In the genomic region with DNA sequence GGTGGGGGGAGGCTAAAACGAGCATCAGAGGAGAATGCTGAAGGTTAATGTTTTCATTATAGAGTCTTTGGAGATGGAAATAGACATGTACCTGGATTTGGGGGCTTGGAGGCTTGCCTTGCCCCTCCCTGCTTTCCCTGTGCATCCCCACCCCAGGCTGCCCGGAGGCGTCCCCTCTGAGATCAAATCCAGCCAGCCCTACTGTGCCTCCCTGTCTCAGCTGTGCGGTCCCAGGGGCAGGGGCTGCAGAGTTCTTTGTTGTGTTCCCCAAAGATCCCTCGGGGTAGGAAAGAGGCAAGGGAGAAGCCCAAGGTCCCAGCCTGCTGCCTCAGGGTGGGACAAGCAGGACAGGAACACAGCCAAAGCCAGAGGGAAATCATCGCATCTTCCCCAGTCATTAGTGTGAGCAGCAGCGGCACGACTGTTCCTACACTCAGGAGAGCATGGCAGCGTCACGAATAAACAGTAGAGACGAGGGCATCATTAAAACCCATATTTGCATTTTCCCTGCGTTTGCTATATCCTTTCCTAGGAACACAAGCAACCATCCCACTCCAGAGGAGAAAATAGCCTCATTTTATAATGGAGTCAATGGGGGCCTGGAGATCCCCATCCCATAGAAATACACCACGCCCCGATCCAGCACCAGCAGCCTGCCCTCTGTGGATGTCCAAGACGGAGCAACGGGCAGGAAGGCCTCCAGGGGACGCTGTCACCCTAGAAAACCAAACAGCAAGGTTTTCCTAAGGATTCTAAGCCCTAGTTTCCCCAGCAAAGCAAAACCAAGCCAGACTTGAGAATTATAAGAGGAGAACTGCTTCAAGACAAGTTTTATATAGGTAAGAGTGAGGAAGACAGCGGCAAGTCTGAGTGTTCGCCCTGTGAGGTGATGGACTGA, we compare ENCODE assay signal across 14 cellular contexts. TPM values are rescaled to one million over a fixed set of nuclear protein-coding genes. Genes with fewer than 3 reads are reported as not detected.
DNase-seq lines count a peak whose midpoint lies in the region; ATAC-seq and TF ChIP-seq lines count a peak whose summit lies in the region.
"Had no signal": no experiment of that assay in that cellular context is flagged by ENCODE, and none has a peak within 500 bp of the region (broad histone marks: within the 10 kb centered on the region; RNA-seq: fewer than 3 reads in every experiment).

No MANE protein-coding gene starts in this region.

- no peak overlapping the region for H3K27ac Mint-ChIP-seq in activated CD8-positive, alpha-beta T cell treated with anti-CD3 and anti-CD28 coated beads, Interleukin-2, amount 10 ng/mL, durations not matched to agents 7 days and 5 days
- no peak overlapping the region for H3K27ac Mint-ChIP-seq in activated CD8-positive, alpha-beta T cell treated with anti-CD3 and anti-CD28 coated beads for 36 hours
- no peak overlapping the region for H3K27ac Mint-ChIP-seq in activated CD4-positive, alpha-beta T cell treated with anti-CD3 and anti-CD28 coated beads, Interleukin-2, amount 10 ng/mL, durations not matched to agents 7 days and 5 days
- H3K27ac Mint-ChIP-seq: activated CD4-positive, alpha-beta T cell treated with anti-CD3 and anti-CD28 coated beads, Interleukin-2, amount 10 ng/mL, durations not matched to agents 24 days and 14 days; dendritic cell treated with granulocyte-macrophage colony-stimulating factor and Interleukin-4, amounts not matched to agents 40 ng/mL and 50 ng/mL, for 4 days had no signal

- H3K27ac ChIP-seq in OCI-LY7 (ENCODE audit: low read depth, low read length, poor library complexity, severe bottlenecking): no peak overlapping the region
- no peak overlapping the region for H3K27ac ChIP-seq in upper lobe of right lung
- no peak overlapping the region for H3K27ac ChIP-seq in coronary artery
- H3K27ac ChIP-seq: heart left ventricle had no signal

- H4K20me1 ChIP-seq in OCI-LY7 (ENCODE audit: insufficient read depth, low read length): no peaks in the 10 kb centered on the region

- intact Hi-C loops in activated CD8-positive, alpha-beta T cell treated with anti-CD3 and anti-CD28 coated beads for 36 hours (cut with micrococcal nuclease): no loop called here
- intact Hi-C loops in OCI-LY7 (cut with micrococcal nuclease; ENCODE audit: unreplicated experiment): no loop called here
- intact Hi-C loops in upper lobe of right lung (cut with DNase I): no loop called here

- no TSS peak for BruUV-seq in OCI-LY7 (replicated peaks; lab: Mats Ljungman, UMichigan)

- no peak overlapping the region for H3K4me3 Mint-ChIP-seq in activated CD8-positive, alpha-beta T cell treated with anti-CD3 and anti-CD28 coated beads, Interleukin-2, amount 10 ng/mL, durations not matched to agents 7 days and 5 days
- H3K4me3 Mint-ChIP-seq in activated CD8-positive, alpha-beta T cell treated with anti-CD3 and anti-CD28 coated beads for 36 hours: no peak overlapping the region
- no peak overlapping the region for H3K4me3 Mint-ChIP-seq in activated CD4-positive, alpha-beta T cell treated with anti-CD3 and anti-CD28 coated beads, Interleukin-2, amount 10 ng/mL, durations not matched to agents 7 days and 5 days
- H3K4me3 Mint-ChIP-seq: activated CD4-positive, alpha-beta T cell treated with anti-CD3 and anti-CD28 coated beads, Interleukin-2, amount 10 ng/mL, durations not matched to agents 24 days and 14 days; dendritic cell treated with granulocyte-macrophage colony-stimulating factor and Interleukin-4, amounts not matched to agents 40 ng/mL and 50 ng/mL, for 4 days had no signal

- H3K4me1 Mint-ChIP-seq in activated CD8-positive, alpha-beta T cell treated with anti-CD3 and anti-CD28 coated beads, Interleukin-2, amount 10 ng/mL, durations not matched to agents 7 days and 5 days (ENCODE audit: low read depth): no peaks in the 10 kb centered on the region
- H3K4me1 Mint-ChIP-seq in activated CD8-positive, alpha-beta T cell treated with anti-CD3 and anti-CD28 coated beads for 36 hours (ENCODE audit: low read depth): no peaks in the 10 kb centered on the region
- H3K4me1 Mint-ChIP-seq in activated CD4-positive, alpha-beta T cell treated with anti-CD3 and anti-CD28 coated beads, Interleukin-2, amount 10 ng/mL, durations not matched to agents 7 days and 5 days: no peaks in the 10 kb centered on the region
- H3K4me1 Mint-ChIP-seq: activated CD4-positive, alpha-beta T cell treated with anti-CD3 and anti-CD28 coated beads, Interleukin-2, amount 10 ng/mL, durations not matched to agents 24 days and 14 days had no signal

- H3K4me2 ChIP-seq in OCI-LY7 (ENCODE audit: low read length): no peak overlapping the region

- H3K4me1 ChIP-seq in OCI-LY7 (ENCODE audit: insufficient read depth, low read length, poor library complexity, severe bottlenecking) (no peaks in the 10 kb centered on the region), upper lobe of right lung (no peaks in the 10 kb centered on the region)
- H3K4me1 ChIP-seq: heart left ventricle had no signal

- CTCF ChIA-PET in activated CD8-positive, alpha-beta T cell treated with anti-CD3 and anti-CD28 coated beads, Interleukin-2, amount 10 ng/mL, durations not matched to agents 7 days and 5 days (lab: Charles Lee): no interaction called here
- CTCF ChIA-PET in activated CD8-positive, alpha-beta T cell treated with anti-CD3 and anti-CD28 coated beads for 36 hours (lab: Charles Lee): no interaction called here
- CTCF ChIA-PET in OCI-LY7 (lab: Charles Lee; ENCODE audit: unreplicated experiment): no interaction called here
- CTCF ChIA-PET in activated CD4-positive, alpha-beta T cell treated with anti-CD3 and anti-CD28 coated beads, Interleukin-2, amount 10 ng/mL, durations not matched to agents 7 days and 5 days (lab: Charles Lee): no interaction called here

- peak; percentile 9 for DNase-seq in activated CD8-positive, alpha-beta T cell treated with anti-CD3 and anti-CD28 coated beads, Interleukin-2, amount 10 ng/mL, durations not matched to agents 7 days and 5 days
- no peak for DNase-seq in activated CD8-positive, alpha-beta T cell treated with anti-CD3 and anti-CD28 coated beads for 36 hours
- DNase-seq in OCI-LY7 (ENCODE audit: low spot score) (no peak), foreskin fibroblast (no peak), upper lobe of right lung (peak; percentile 46), coronary artery (ENCODE audit: low spot score) (no peak)
- no peak for DNase-seq in activated CD4-positive, alpha-beta T cell treated with anti-CD3 and anti-CD28 coated beads, Interleukin-2, amount 10 ng/mL, durations not matched to agents 7 days and 5 days
- DNase-seq: activated CD4-positive, alpha-beta T cell treated with anti-CD3 and anti-CD28 coated beads, Interleukin-2, amount 10 ng/mL, durations not matched to agents 24 days and 14 days; activated naive CD4-positive, alpha-beta T cell treated with Interleukin-2 at 50 U/mL for 16 hours; heart left ventricle; mucosa of descending colon; SHP77 treated with DMSO at 0.1 percent for 48 hours had no signal

- ATAC-seq in activated CD8-positive, alpha-beta T cell treated with anti-CD3 and anti-CD28 coated beads, Interleukin-2, amount 10 ng/mL, durations not matched to agents 7 days and 5 days: no peak
- ATAC-seq in activated CD8-positive, alpha-beta T cell treated with anti-CD3 and anti-CD28 coated beads for 36 hours: no peak
- ATAC-seq in upper lobe of right lung (no peak), HG02973 (IDR thresholded peaks at IDR 0.05; ENCODE audit: unreplicated experiment) (no peak)
- ATAC-seq: heart left ventricle, mucosa of descending colon had no signal

- H3K27me3 ChIP-seq in upper lobe of right lung: no peaks in the 10 kb centered on the region

- TF ChIP-seq CTCF in activated CD8-positive, alpha-beta T cell treated with anti-CD3 and anti-CD28 coated beads for 36 hours (IDR thresholded peaks at IDR 0.05): no peak
- peak; percentile 57 for TF ChIP-seq CTCF in OCI-LY7 (conservative IDR thresholded peaks at IDR 0.05; ENCODE audit: low read length)
- peak; percentile 9 for TF ChIP-seq CTCF in foreskin fibroblast (IDR thresholded peaks at IDR 0.05; ENCODE audit: low read depth, low read length)
- no peak for TF ChIP-seq CTCF in upper lobe of right lung (IDR thresholded peaks at IDR 0.05)
- TF ChIP-seq CTCF in coronary artery (IDR thresholded peaks at IDR 0.05): no peak

- no peaks in the 10 kb centered on the region for H3K79me2 ChIP-seq in OCI-LY7 (ENCODE audit: insufficient read depth, low read depth, low read length)

- H3K9me3 ChIP-seq in OCI-LY7 (ENCODE audit: low read length) (no peaks in the 10 kb centered on the region), upper lobe of right lung (no peaks in the 10 kb centered on the region)
- H3K9me3 ChIP-seq: heart left ventricle, mucosa of descending colon had no signal

- H3K36me3 ChIP-seq in OCI-LY7 (ENCODE audit: insufficient read depth, low read length) (no peaks in the 10 kb centered on the region), upper lobe of right lung (no peaks in the 10 kb centered on the region)

- H3K36me3 Mint-ChIP-seq in activated CD8-positive, alpha-beta T cell treated with anti-CD3 and anti-CD28 coated beads, Interleukin-2, amount 10 ng/mL, durations not matched to agents 7 days and 5 days (ENCODE audit: low read depth): no peaks in the 10 kb centered on the region
- no peaks in the 10 kb centered on the region for H3K36me3 Mint-ChIP-seq in activated CD8-positive, alpha-beta T cell treated with anti-CD3 and anti-CD28 coated beads for 36 hours (ENCODE audit: low read depth)
- H3K36me3 Mint-ChIP-seq in activated CD4-positive, alpha-beta T cell treated with anti-CD3 and anti-CD28 coated beads, Interleukin-2, amount 10 ng/mL, durations not matched to agents 7 days and 5 days (ENCODE audit: low read depth): no peaks in the 10 kb centered on the region

- peaks cover 9% of the 10 kb centered on the region for H3K27me3 Mint-ChIP-seq in activated CD8-positive, alpha-beta T cell treated with anti-CD3 and anti-CD28 coated beads, Interleukin-2, amount 10 ng/mL, durations not matched to agents 7 days and 5 days (ENCODE audit: low read depth)
- peaks cover 6% of the 10 kb centered on the region for H3K27me3 Mint-ChIP-seq in activated CD8-positive, alpha-beta T cell treated with anti-CD3 and anti-CD28 coated beads for 36 hours
- H3K27me3 Mint-ChIP-seq in activated CD4-positive, alpha-beta T cell treated with anti-CD3 and anti-CD28 coated beads, Interleukin-2, amount 10 ng/mL, durations not matched to agents 7 days and 5 days: peaks cover 9% of the 10 kb centered on the region
- H3K27me3 Mint-ChIP-seq: activated CD4-positive, alpha-beta T cell treated with anti-CD3 and anti-CD28 coated beads, Interleukin-2, amount 10 ng/mL, durations not matched to agents 24 days and 14 days had no signal

- no peak overlapping the region for H2AFZ ChIP-seq in OCI-LY7 (ENCODE audit: low read length)

- POLR2A ChIA-PET in activated CD8-positive, alpha-beta T cell treated with anti-CD3 and anti-CD28 coated beads, Interleukin-2, amount 10 ng/mL, durations not matched to agents 7 days and 5 days (lab: Charles Lee): no interaction called here
- POLR2A ChIA-PET in activated CD8-positive, alpha-beta T cell treated with anti-CD3 and anti-CD28 coated beads for 36 hours (lab: Charles Lee): no interaction called here
- POLR2A ChIA-PET in OCI-LY7 (lab: Charles Lee): no interaction called here
- POLR2A ChIA-PET in activated CD4-positive, alpha-beta T cell treated with anti-CD3 and anti-CD28 coated beads, Interleukin-2, amount 10 ng/mL, durations not matched to agents 7 days and 5 days (lab: Charles Lee): no interaction called here

- no peak overlapping the region for H3K4me3 ChIP-seq in OCI-LY7 (ENCODE audit: low read depth, low read length, poor library complexity, severe bottlenecking)
- no peak overlapping the region for H3K4me3 ChIP-seq in foreskin fibroblast (ENCODE audit: low read depth in 1 of 2, low read length in 2 of 2)
- H3K4me3 ChIP-seq in upper lobe of right lung: no peak overlapping the region
- H3K4me3 ChIP-seq in coronary artery: no peak overlapping the region
- H3K4me3 ChIP-seq: heart left ventricle, mucosa of descending colon had no signal

- no peaks in the 10 kb centered on the region for H3K9me3 Mint-ChIP-seq in activated CD8-positive, alpha-beta T cell treated with anti-CD3 and anti-CD28 coated beads, Interleukin-2, amount 10 ng/mL, durations not matched to agents 7 days and 5 days (ENCODE audit: insufficient read depth)
- H3K9me3 Mint-ChIP-seq in activated CD8-positive, alpha-beta T cell treated with anti-CD3 and anti-CD28 coated beads for 36 hours: no peaks in the 10 kb centered on the region
- H3K9me3 Mint-ChIP-seq in activated CD4-positive, alpha-beta T cell treated with anti-CD3 and anti-CD28 coated beads, Interleukin-2, amount 10 ng/mL, durations not matched to agents 7 days and 5 days: no peaks in the 10 kb centered on the region
- H3K9me3 Mint-ChIP-seq: activated CD4-positive, alpha-beta T cell treated with anti-CD3 and anti-CD28 coated beads, Interleukin-2, amount 10 ng/mL, durations not matched to agents 24 days and 14 days; dendritic cell treated with granulocyte-macrophage colony-stimulating factor and Interleukin-4, amounts not matched to agents 40 ng/mL and 50 ng/mL, for 4 days had no signal

- H3K9me2 ChIP-seq in OCI-LY7 (ENCODE audit: insufficient read depth, low read length): no peaks in the 10 kb centered on the region

RNA-seq across cellular contexts. Expression of gene ANO2, which starts 32.4 kb away (rescaled TPM):
- not detected for total RNA-seq in activated CD8-positive, alpha-beta T cell treated with anti-CD3 and anti-CD28 coated beads, Interleukin-2, amount 10 ng/mL, durations not matched to agents 7 days and 5 days
- not detected for total RNA-seq in activated CD8-positive, alpha-beta T cell treated with anti-CD3 and anti-CD28 coated beads for 36 hours
- not detected in 2 replicates for total RNA-seq in OCI-LY7 (2014; rRNA removed; shearing (Covaris generic))
- total RNA-seq in OCI-LY7 (2022) (not detected in 2 replicates), upper lobe of right lung (36.8 TPM)
- not detected for total RNA-seq in activated CD4-positive, alpha-beta T cell treated with anti-CD3 and anti-CD28 coated beads, Interleukin-2, amount 10 ng/mL, durations not matched to agents 7 days and 5 days
- total RNA-seq: activated CD4-positive, alpha-beta T cell treated with anti-CD3 and anti-CD28 coated beads, Interleukin-2, amount 10 ng/mL, durations not matched to agents 24 days and 14 days had no signal

Comparison
In these comparisons a context has a peak if more than half of its experiments do, and no peak if none do; other contexts are left out.
1. DNase-seq: peak in activated CD8-positive, alpha-beta T cell treated with anti-CD3 and anti-CD28 coated beads, Interleukin-2, amount 10 ng/mL, durations not matched to agents 7 days and 5 days (single experiment) and upper lobe of right lung (single experiment); none in activated CD8-positive, alpha-beta T cell treated with anti-CD3 and anti-CD28 coated beads for 36 hours (single experiment), OCI-LY7 (single experiment), foreskin fibroblast (0 of 2), coronary artery (single experiment) and activated CD4-positive, alpha-beta T cell treated with anti-CD3 and anti-CD28 coated beads, Interleukin-2, amount 10 ng/mL, durations not matched to agents 7 days and 5 days (single experiment).
2. CTCF ChIP-seq: peak in OCI-LY7 (single experiment) and foreskin fibroblast (single experiment); none in activated CD8-positive, alpha-beta T cell treated with anti-CD3 and anti-CD28 coated beads for 36 hours (single experiment), upper lobe of right lung (single experiment) and coronary artery (single experiment).
3. RNA of gene ANO2, which starts 32.4 kb away (total RNA-seq): 36.8 TPM in upper lobe of right lung (single experiment); not detected in activated CD4-positive, alpha-beta T cell treated with anti-CD3 and anti-CD28 coated beads, Interleukin-2, amount 10 ng/mL, durations not matched to agents 7 days and 5 days, not detected in activated CD8-positive, alpha-beta T cell treated with anti-CD3 and anti-CD28 coated beads, Interleukin-2, amount 10 ng/mL, durations not matched to agents 7 days and 5 days, not detected in activated CD8-positive, alpha-beta T cell treated with anti-CD3 and anti-CD28 coated beads for 36 hours and not detected in OCI-LY7; every median in the first group is over 10 times any median in the second.